In genomic region chr6:11815231-11815630, GRCh38 we compare ENCODE assay signal across 12 cellular contexts. TPM values are rescaled to one million over a fixed set of nuclear protein-coding genes. Genes with fewer than 3 reads are reported as not detected.
DNase-seq lines count a peak whose midpoint lies in the region; ATAC-seq and TF ChIP-seq lines count a peak whose summit lies in the region.
"Had no signal": no experiment of that assay in that cellular context is flagged by ENCODE, and none has a peak within 500 bp of the region (broad histone marks: within the 10 kb centered on the region; RNA-seq: fewer than 3 reads in every experiment).

No MANE protein-coding gene starts in this region.

- intact Hi-C loops in right cardiac atrium (cut with DNase I), result no loop called here

- no peaks in the 10 kb centered on the region for H3K27me3 ChIP-seq in thymus (ENCODE audit: control insufficient read depth, insufficient read depth)
- no peaks in the 10 kb centered on the region for H3K27me3 ChIP-seq in right cardiac atrium (ENCODE audit: control insufficient read depth, insufficient read depth)

- H3K9me3 Mint-ChIP-seq in HFFc6, result no peaks in the 10 kb centered on the region; the same call in 1 of the 2 replicates
- no peaks in the 10 kb centered on the region for H3K9me3 Mint-ChIP-seq in natural killer cell treated with Interleukin-12 subunit alpha and Interleukin-12 subunit beta and Interleukin-15 and Interleukin-18, amount 100 ng/mL, for 72 hours

- no peak overlapping the region for H3K4me3 ChIP-seq in astrocyte of the spinal cord (ENCODE audit: low read depth, low read length)
- H3K4me3 ChIP-seq in thymus (ENCODE audit: low read length), result no peak overlapping the region
- H3K4me3 ChIP-seq in right cardiac atrium (ENCODE audit: low read length), result no peak overlapping the region

- TF ChIP-seq CTCF in HFFc6 (IDR thresholded peaks at IDR 0.05), result no peak
- TF ChIP-seq CTCF in astrocyte of the spinal cord (IDR thresholded peaks at IDR 0.05; ENCODE audit: low read depth, low read length), result no peak

- H3K36me3 ChIP-seq in thymus (ENCODE audit: control insufficient read depth, insufficient read depth), result no peaks in the 10 kb centered on the region
- H3K36me3 ChIP-seq: WERI-Rb-1 had no signal

- H3K4me1 Mint-ChIP-seq in HFFc6 (ENCODE audit: low read depth), result peaks cover 21% of the 10 kb centered on the region
- H3K4me1 Mint-ChIP-seq in natural killer cell treated with Interleukin-12 subunit alpha and Interleukin-12 subunit beta and Interleukin-15 and Interleukin-18, amount 100 ng/mL, for 72 hours (ENCODE audit: low read depth in 2 of 2), result no peaks in the 10 kb centered on the region
- H3K4me1 Mint-ChIP-seq: naive thymus-derived CD8-positive, alpha-beta T cell had no signal

- no peak for ATAC-seq in right cardiac atrium
- ATAC-seq in natural killer cell treated with Interleukin-12 subunit alpha and Interleukin-12 subunit beta and Interleukin-15 and Interleukin-18, amount 100 ng/mL, for 72 hours, result no peak
- ATAC-seq: naive thymus-derived CD8-positive, alpha-beta T cell had no signal

- no peaks in the 10 kb centered on the region for H3K36me3 Mint-ChIP-seq in HFFc6 (ENCODE audit: low read depth)
- H3K36me3 Mint-ChIP-seq in natural killer cell treated with Interleukin-12 subunit alpha and Interleukin-12 subunit beta and Interleukin-15 and Interleukin-18, amount 100 ng/mL, for 72 hours, result no peaks in the 10 kb centered on the region
- H3K36me3 Mint-ChIP-seq: naive thymus-derived CD8-positive, alpha-beta T cell had no signal

- H3K9me3 ChIP-seq in thymus (ENCODE audit: control insufficient read depth) (no peaks in the 10 kb centered on the region), right cardiac atrium (ENCODE audit: control insufficient read depth, low read length) (no peaks in the 10 kb centered on the region)
- H3K9me3 ChIP-seq: Caco-2 had no signal

- DNase-seq in HFFc6 (peak; percentile 26), astrocyte of the spinal cord (ENCODE audit: low read depth, low spot score) (peak; percentile 33), hepatic stellate cell (ENCODE audit: low spot score) (peak; percentile 31), right cardiac atrium (no peak), mesenteric fat pad (ENCODE audit: low spot score) (no peak)
- DNase-seq in natural killer cell treated with Interleukin-12 subunit alpha and Interleukin-12 subunit beta and Interleukin-15 and Interleukin-18, amount 100 ng/mL, for 72 hours (ENCODE audit: low spot score), result no peak
- DNase-seq: activated naive CD4-positive, alpha-beta T cell treated with Interleukin-2 at 50 U/mL for 16 hours; Caco-2; naive thymus-derived CD8-positive, alpha-beta T cell; NCI-H2107; WERI-Rb-1 had no signal

- in situ Hi-C loops in astrocyte of the spinal cord (cut with HindIII; ENCODE audit: low sequenced_read_pairs), result no loop called here

- H3K27me3 Mint-ChIP-seq in HFFc6 (ENCODE audit: insufficient read depth), result peaks cover 3% of the 10 kb centered on the region; the same call in 1 of the 2 replicates
- H3K27me3 Mint-ChIP-seq in natural killer cell treated with Interleukin-12 subunit alpha and Interleukin-12 subunit beta and Interleukin-15 and Interleukin-18, amount 100 ng/mL, for 72 hours, result peaks cover 0 to 11% of the 10 kb centered on the region in 2 donors
- H3K27me3 Mint-ChIP-seq: naive thymus-derived CD8-positive, alpha-beta T cell had no signal

- H3K27ac ChIP-seq in thymus (ENCODE audit: low read depth), result peak overlapping the region; percentile 75
- H3K27ac ChIP-seq in right cardiac atrium (ENCODE audit: low read length), result no peak overlapping the region
- H3K27ac ChIP-seq: WERI-Rb-1 had no signal

- H3K27ac Mint-ChIP-seq in HFFc6, result peak overlapping the region; percentile 34
- no peak overlapping the region for H3K27ac Mint-ChIP-seq in natural killer cell treated with Interleukin-12 subunit alpha and Interleukin-12 subunit beta and Interleukin-15 and Interleukin-18, amount 100 ng/mL, for 72 hours

- H3K4me1 ChIP-seq in thymus (ENCODE audit: control insufficient read depth, insufficient read depth, low read length), result no peaks in the 10 kb centered on the region
- peaks cover 3% of the 10 kb centered on the region for H3K4me1 ChIP-seq in right cardiac atrium (ENCODE audit: control insufficient read depth, insufficient read depth, low read length)

- 88% methylated on average over 1 of the region's 1 CpG for WGBS in thymus
- WGBS in right cardiac atrium, result 96% methylated on average over 1 of the region's 1 CpG

- H3K4me3 Mint-ChIP-seq in HFFc6, result peak overlapping the region; percentile 3; the same call in 1 of the 2 replicates
- H3K4me3 Mint-ChIP-seq in natural killer cell treated with Interleukin-12 subunit alpha and Interleukin-12 subunit beta and Interleukin-15 and Interleukin-18, amount 100 ng/mL, for 72 hours, result no peak overlapping the region
- H3K4me3 Mint-ChIP-seq: naive thymus-derived CD8-positive, alpha-beta T cell had no signal

RNA-seq across cellular contexts. Expression of gene ADTRP, which starts 36.6 kb away (rescaled TPM):
- under 1 TPM; 0.24 to 0.99 (median 0.84) TPM for total RNA-seq in HFFc6 (2021; fragmentation: NEBNext Ultra II Directional; extraction: Animal tissue kit (Norgen Biotek cat#: 25700))
- polyA plus RNA-seq in thymus (7.7 TPM), right cardiac atrium (0.05 TPM)
- total RNA-seq in right cardiac atrium (under 1 TPM in 2 of 4 donors, not detected in 2; 0.42 to 0.59 TPM), mesenteric fat pad (2.3 TPM)
- 1 to 10 TPM in 1 of 2 donors, not detected in 1; 1.0 TPM for total RNA-seq in natural killer cell treated with Interleukin-12 subunit alpha and Interleukin-12 subunit beta and Interleukin-15 and Interleukin-18, amount 100 ng/mL, for 72 hours

Comparison
In these comparisons a context has a peak if more than half of its experiments do, and no peak if none do; other contexts are left out.
1. DNase-seq: peak in HFFc6 (single experiment), astrocyte of the spinal cord (single experiment) and hepatic stellate cell (single experiment); none in right cardiac atrium (0 of 3), natural killer cell treated with Interleukin-12 subunit alpha and Interleukin-12 subunit beta and Interleukin-15 and Interleukin-18, amount 100 ng/mL, for 72 hours (single experiment) and mesenteric fat pad (single experiment).